In the genomic region with DNA sequence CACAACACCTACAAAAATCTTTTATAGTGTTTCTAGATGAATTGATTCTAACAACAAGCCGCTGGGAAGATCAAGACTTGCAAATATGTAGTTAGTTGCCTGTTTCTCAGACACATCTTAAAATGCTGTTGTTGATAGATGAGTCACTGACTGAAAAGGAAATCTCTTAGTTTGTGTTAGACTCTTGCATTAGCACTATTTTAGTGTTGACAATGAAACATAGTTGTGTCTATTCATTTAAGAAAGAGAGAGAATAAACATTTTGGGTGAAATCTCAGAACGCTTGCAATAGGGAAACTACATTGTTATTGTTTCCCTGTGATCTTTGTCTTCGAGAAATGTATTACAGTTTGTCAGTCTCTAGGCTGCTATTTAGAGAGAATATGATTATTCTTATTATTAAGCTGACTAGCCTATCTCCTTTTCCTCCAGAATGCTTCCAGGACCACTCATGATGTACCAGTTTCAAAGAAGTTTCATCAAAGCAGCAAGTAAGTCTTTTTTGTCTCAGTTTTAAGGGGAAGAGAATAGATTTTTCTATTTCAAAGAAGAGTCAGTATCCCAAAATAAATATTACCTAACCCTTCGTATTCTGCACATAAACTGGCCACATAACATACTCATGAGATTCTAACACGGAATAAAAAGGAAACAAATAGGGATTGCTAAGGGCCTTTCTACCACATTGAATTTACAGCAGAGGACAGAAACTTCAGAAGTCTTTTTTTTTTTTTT, we compare ENCODE assay signal across 13 cellular contexts.
A peak's percentile ranks its signal among the peaks of the same experiment; 100 is the strongest.
DNase-seq lines count a peak whose midpoint lies in the region; ATAC-seq and TF ChIP-seq lines count a peak whose summit lies in the region.
"Had no signal": no experiment of that assay in that cellular context is flagged by ENCODE, and none has a peak within 500 bp of the region (broad histone marks: within the 10 kb centered on the region; RNA-seq: fewer than 3 reads in every experiment).

No MANE protein-coding gene starts in this region.

- no peak overlapping the region for H2AFZ ChIP-seq in smooth muscle cell (ENCODE audit: low read depth)
- H2AFZ ChIP-seq: parathyroid adenoma had no signal

- H3K36me3 ChIP-seq in RWPE2 (ENCODE audit: low read depth) (no peaks in the 10 kb centered on the region), smooth muscle cell (ENCODE audit: low read depth) (no peaks in the 10 kb centered on the region)

- H3K27me3 ChIP-seq in RWPE2 (ENCODE audit: insufficient read depth, poor library complexity, severe bottlenecking), result no peaks in the 10 kb centered on the region
- H3K27me3 ChIP-seq in smooth muscle cell (ENCODE audit: low read depth), result no peaks in the 10 kb centered on the region

- peaks cover 0 to 4% of the 10 kb centered on the region in 2 donors for H3K9me3 Mint-ChIP-seq in activated T-cell treated with anti-CD3 and anti-CD28 coated beads, Interleukin-2, amount 50 U/mL, for 72 hours
- H3K9me3 Mint-ChIP-seq: H9 had no signal

- TF ChIP-seq CTCF in RWPE2 (IDR thresholded peaks at IDR 0.05; ENCODE audit: poor library complexity, severe bottlenecking), result no peak
- no peak for TF ChIP-seq CTCF in choroid plexus epithelial cell (conservative IDR thresholded peaks at IDR 0.05; ENCODE audit: low read depth, low read length)
- TF ChIP-seq CTCF in smooth muscle cell (IDR thresholded peaks at IDR 0.05; ENCODE audit: borderline replicate concordance, insufficient read depth, poor library complexity, severe bottlenecking), result no peak

- H3K79me2 ChIP-seq in smooth muscle cell (ENCODE audit: low read depth), result no peaks in the 10 kb centered on the region
- H3K79me2 ChIP-seq: parathyroid adenoma had no signal

- peaks cover 21% of the 10 kb centered on the region for H3F3A ChIP-seq in smooth muscle cell (ENCODE audit: low read depth)

- H3K36me3 Mint-ChIP-seq in activated T-cell treated with anti-CD3 and anti-CD28 coated beads, Interleukin-2, amount 50 U/mL, for 72 hours (ENCODE audit: insufficient read depth in 2 of 2), result peaks cover 5 to 7% of the 10 kb centered on the region in 2 donors

- H3K4me2 ChIP-seq in smooth muscle cell, result peak overlapping the region; percentile 66

- H3K9ac ChIP-seq in smooth muscle cell (ENCODE audit: low read depth), result peak overlapping the region; percentile 10
- H3K9ac ChIP-seq: parathyroid adenoma had no signal

- POLR2A ChIA-PET in HEK293T (lab: Yijun Ruan, JAX), result no interaction called here

- H3K27ac ChIP-seq in RWPE2 (ENCODE audit: poor library complexity, severe bottlenecking) (peak overlapping the region; percentile 26), smooth muscle cell (ENCODE audit: low read depth) (peak overlapping the region; percentile 80)
- H3K27ac ChIP-seq: coronary artery, parathyroid adenoma had no signal

- DNase-seq in activated T-cell treated with anti-CD3 and anti-CD28 coated beads, Interleukin-2, amount 50 U/mL, for 72 hours, result no peak
- no peak for DNase-seq in activated T-cell treated with anti-CD3 and anti-CD28 coated beads, Interleukin-2, amount 50 U/mL, for 48 hours
- no peak for DNase-seq in RWPE2 (ENCODE audit: low spot score)
- DNase-seq in choroid plexus epithelial cell (ENCODE audit: low read depth), result peak; percentile 75
- DNase-seq in smooth muscle cell (lab: John Stamatoyannopoulos, UW; ENCODE audit: unreplicated experiment), result no peak
- no peak for DNase-seq in HEK293T (ENCODE audit: extremely low spot score)
- no peak for DNase-seq in stimulated activated CD4-positive, alpha-beta T cell treated with anti-CD3 and anti-CD28 coated beads, Interleukin-4, amount 100 ng/mL, for 4 hours
- no peak for DNase-seq in HK-2 (ENCODE audit: unreplicated experiment)
- DNase-seq: H9, NCI-H1694 treated with DMSO at 0.1 percent for 48 hours, NCI-H774 had no signal

- CTCF ChIA-PET in HEK293T (lab: Yijun Ruan, JAX), result interaction anchor here (1.1 kb wide), 1 partner anchor 9 kb away, joined by 4 read pairs; no protein-coding TSS in a partner anchor

- H4K20me1 ChIP-seq in smooth muscle cell (ENCODE audit: low read depth), result no peaks in the 10 kb centered on the region

- H3K27ac Mint-ChIP-seq in activated T-cell treated with anti-CD3 and anti-CD28 coated beads, Interleukin-2, amount 50 U/mL, for 72 hours, result peak overlapping the region; percentile 99
- H3K27ac Mint-ChIP-seq: H9 had no signal

- H3K9me3 ChIP-seq in RWPE2 (ENCODE audit: severe bottlenecking) (no peaks in the 10 kb centered on the region), smooth muscle cell (replicated peaks; ENCODE audit: low read depth) (no peaks in the 10 kb centered on the region)

- H3K4me1 Mint-ChIP-seq in activated T-cell treated with anti-CD3 and anti-CD28 coated beads, Interleukin-2, amount 50 U/mL, for 72 hours (ENCODE audit: low read depth), result peaks cover 81% of the 10 kb centered on the region

- 36% methylated on average over 5 of the region's 5 CpGs for WGBS in smooth muscle cell (ENCODE audit: low lambda C conversion rate)

- H3K4me1 ChIP-seq in RWPE2 (ENCODE audit: insufficient read depth, poor library complexity, severe bottlenecking) (peaks cover 45% of the 10 kb centered on the region), smooth muscle cell (ENCODE audit: low read depth) (peaks cover 38% of the 10 kb centered on the region)

- no peaks in the 10 kb centered on the region for H3K27me3 Mint-ChIP-seq in activated T-cell treated with anti-CD3 and anti-CD28 coated beads, Interleukin-2, amount 50 U/mL, for 72 hours (ENCODE audit: low read depth)

- ATAC-seq in activated T-cell treated with anti-CD3 and anti-CD28 coated beads, Interleukin-2, amount 50 U/mL, for 72 hours (replicated peaks in 1 of 2), result peak; percentile 58 to 61
- no peak for ATAC-seq in RWPE2 (ENCODE audit: low read depth)

- no peak overlapping the region for H3K4me3 ChIP-seq in RWPE2 (ENCODE audit: severe bottlenecking)
- no peak overlapping the region for H3K4me3 ChIP-seq in choroid plexus epithelial cell (ENCODE audit: low read depth, low read length)
- H3K4me3 ChIP-seq in smooth muscle cell, result no peak overlapping the region
- H3K4me3 ChIP-seq: coronary artery had no signal

- peak overlapping the region; percentile 55 to 89 for H3K4me3 Mint-ChIP-seq in activated T-cell treated with anti-CD3 and anti-CD28 coated beads, Interleukin-2, amount 50 U/mL, for 72 hours
- H3K4me3 Mint-ChIP-seq: H9 had no signal

TF ChIP-seq in HEK293T, 16 proteins besides CTCF, POLR2A, EP300 and RAD21:
- TF ChIP-seq FOXM1 (IDR thresholded peaks at IDR 0.05; ENCODE audit: borderline replicate concordance) (no peak), NFRKB (IDR thresholded peaks at IDR 0.05) (no peak), SP1 (IDR thresholded peaks at IDR 0.05) (no peak), SUZ12 (IDR thresholded peaks at IDR 0.05) (no peak), FOXK2 (IDR thresholded peaks at IDR 0.05) (no peak), FOXA1 (IDR thresholded peaks at IDR 0.05) (no peak), ELF4 (IDR thresholded peaks at IDR 0.05) (no peak), ZNF384 (IDR thresholded peaks at IDR 0.05) (no peak; the same call in 1 of the 2 replicates), CTBP1 (IDR thresholded peaks at IDR 0.05; ENCODE audit: borderline replicate concordance) (no peak), HDGF (IDR thresholded peaks at IDR 0.05; ENCODE audit: borderline replicate concordance) (no peak), ARNT (IDR thresholded peaks at IDR 0.05) (no peak), L3MBTL2 (conservative IDR thresholded peaks at IDR 0.05) (no peak), TARDBP (IDR thresholded peaks at IDR 0.05) (no peak), BHLHE40 (IDR thresholded peaks at IDR 0.05; ENCODE audit: borderline replicate concordance) (no peak), LEF1 (IDR thresholded peaks at IDR 0.05; ENCODE audit: borderline replicate concordance) (no peak)
- TF ChIP-seq, protein P1, sequence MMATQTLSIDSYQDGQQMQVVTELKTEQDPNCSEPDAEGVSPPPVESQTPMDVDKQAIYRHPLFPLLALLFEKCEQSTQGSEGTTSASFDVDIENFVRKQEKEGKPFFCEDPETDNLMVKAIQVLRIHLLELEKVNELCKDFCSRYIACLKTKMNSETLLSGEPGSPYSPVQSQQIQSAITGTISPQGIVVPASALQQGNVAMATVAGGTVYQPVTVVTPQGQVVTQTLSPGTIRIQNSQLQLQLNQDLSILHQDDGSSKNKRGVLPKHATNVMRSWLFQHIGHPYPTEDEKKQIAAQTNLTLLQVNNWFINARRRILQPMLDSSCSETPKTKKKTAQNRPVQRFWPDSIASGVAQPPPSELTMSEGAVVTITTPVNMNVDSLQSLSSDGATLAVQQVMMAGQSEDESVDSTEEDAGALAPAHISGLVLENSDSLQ (IDR thresholded peaks at IDR 0.05), result no peak
